8 cellular contexts compared by ENCODE assay signal in genomic region chr7:100585511-100586265, GRCh38. TPM values are rescaled to one million over a fixed set of nuclear protein-coding genes. Genes with fewer than 3 reads are reported as not detected.
A peak's percentile ranks its signal among the peaks of the same experiment; 100 is the strongest.
DNase-seq lines count a peak whose midpoint lies in the region; ATAC-seq, FAIRE-seq and TF ChIP-seq lines count a peak whose summit lies in the region.

Gene LRCH4, minus strand, starts transcription at chr7:100586129. Its CDS starts 29 bp downstream, at chr7:100586100.

- H3K27ac Mint-ChIP-seq in natural killer cell = peak within 1 kb of the TSS; percentile 89 to 92

- ATAC-seq in HG02763 (IDR thresholded peaks at IDR 0.05; ENCODE audit: unreplicated experiment) = peak; percentile 24
- peak; percentile 14 to 22 (median 19) for ATAC-seq in natural killer cell

- no peaks in the 10 kb centered on the region for H3K27me3 ChIP-seq in esophagus (ENCODE audit: control insufficient read depth in 1 of 2, insufficient read depth in 2 of 2, low read length in 2 of 2)

- H3K4me3 ChIP-seq in esophagus (ENCODE audit: low read depth in 1 of 2, low read length in 2 of 2) = peak within 1 kb of the TSS; percentile 77 to 78

- no peaks in the 10 kb centered on the region for H3K9me3 ChIP-seq in esophagus (ENCODE audit: control insufficient read depth in 2 of 2, insufficient read depth in 1 of 2, low read depth in 1 of 2, low read length in 1 of 2)

- H3K4me1 ChIP-seq in esophagus (ENCODE audit: control insufficient read depth in 2 of 2, insufficient read depth in 2 of 2, low read length in 1 of 2) = peaks cover 14 to 34% of the 10 kb centered on the region in 2 donors

- peak within 1 kb of the TSS; percentile 99 for H3K27ac ChIP-seq in esophagus (ENCODE audit: low read depth in 2 of 2, low read length in 1 of 2)

- no peaks in the 10 kb centered on the region for H3K9me3 Mint-ChIP-seq in natural killer cell

- H3K4me3 Mint-ChIP-seq in natural killer cell = peak within 1 kb of the TSS; percentile 97

- 0% methylated on average over 34 to 61 of the region's 61 CpGs for WGBS in esophagus, 2 donors

- H3K36me3 Mint-ChIP-seq in natural killer cell = no peaks in the 10 kb centered on the region

- FAIRE-seq in urothelium cell line (lab: Jason Lieb, UNC) = no peak

- peak; percentile 14 for DNase-seq in DMS153 (lab: John Stamatoyannopoulos, UW)
- no peak for DNase-seq in DMS153 treated with DMSO at 0.1 percent for 48 hours (lab: John Stamatoyannopoulos, UW; ENCODE audit: unreplicated experiment)
- DNase-seq in NCI-H345 treated with DMSO at 0.1 percent for 48 hours (lab: John Stamatoyannopoulos, UW; ENCODE audit: unreplicated experiment) = peak; percentile 53
- peak; percentile 58 for DNase-seq in activated T-cell treated with anti-CD3 and anti-CD28 coated beads for 48 hours (ENCODE audit: low read depth)
- peak; percentile 66 for DNase-seq in natural killer cell
- DNase-seq in urothelium cell line (ENCODE audit: low spot score) = peak; percentile 88

- intact Hi-C loops in natural killer cell (cut with micrococcal nuclease) = loop anchor here (1.0 to 5.0 kb wide), 4 partner anchors 19 to 89 kb away; partner anchors contain the start of gene MOSPD3

- peaks cover 0 to 17% of the 10 kb centered on the region in 2 donors for H3K36me3 ChIP-seq in esophagus (ENCODE audit: control insufficient read depth in 2 of 2, insufficient read depth in 2 of 2, low read length in 1 of 2)

- peaks cover 6 to 14% of the 10 kb centered on the region in 2 donors for H3K27me3 Mint-ChIP-seq in natural killer cell (ENCODE audit: low read depth in 2 of 2)

- H3K4me1 Mint-ChIP-seq in natural killer cell = peaks cover 19 to 34% of the 10 kb centered on the region in 2 donors

- TF ChIP-seq CTCF in natural killer cell (IDR thresholded peaks at IDR 0.05) = no peak

RNA-seq across cellular contexts. Expression of gene LRCH4, which starts in this region (rescaled TPM):
- polyA plus RNA-seq in esophagus = 10 to 100 TPM; 32.3 to 73.4 TPM
- total RNA-seq in natural killer cell = 100 to 1,000 TPM; 282 to 296 (median 289) TPM
